Comparison of ENCODE assay signal across 12 cellular contexts in genomic region chr2:241775223-241776177, GRCh38. TPM values are rescaled to one million over a fixed set of nuclear protein-coding genes. Genes with fewer than 3 reads are reported as not detected.
DNase-seq lines count a peak whose midpoint lies in the region; ATAC-seq and TF ChIP-seq lines count a peak whose summit lies in the region.
"Had no signal": no experiment of that assay in that cellular context is flagged by ENCODE, and none has a peak within 500 bp of the region (broad histone marks: within the 10 kb centered on the region; RNA-seq: fewer than 3 reads in every experiment).

No MANE protein-coding gene starts in this region.

- intact Hi-C loops in sigmoid colon (cut with DNase I), result no loop called here
- intact Hi-C loops in Calu3 (cut with micrococcal nuclease; ENCODE audit: unreplicated experiment), result no loop called here
- intact Hi-C loops in stomach (cut with DNase I; ENCODE audit: low total_unique reads), result no loop called here

- H3K9me3 ChIP-seq in HEK293 (ENCODE audit: control insufficient read depth, insufficient read depth, low read depth, low read length) (no peaks in the 10 kb centered on the region), endodermal cell (ENCODE audit: control insufficient read depth, low read length) (peaks cover 9% of the 10 kb centered on the region), sigmoid colon (no peaks in the 10 kb centered on the region), stomach (peaks cover 0 to 5% (median 0%) of the 10 kb centered on the region in 4 donors)
- H3K9me3 ChIP-seq: prostate gland had no signal

- H3K27me3 Mint-ChIP-seq in endodermal cell (ENCODE audit: insufficient read depth) (no peaks in the 10 kb centered on the region), Calu3 (ENCODE audit: unreplicated experiment) (no peaks in the 10 kb centered on the region)
- H3K27me3 Mint-ChIP-seq: type B pancreatic cell had no signal

- TF ChIP-seq POLR2A in sigmoid colon (IDR thresholded peaks at IDR 0.05) (no peak), stomach (IDR thresholded peaks at IDR 0.05) (no peak)

- H3K9ac ChIP-seq in endodermal cell (ENCODE audit: extremely low read depth, low read length, poor library complexity, severe bottlenecking), result no peak overlapping the region

- H3K4me1 ChIP-seq in HEK293 (ENCODE audit: control insufficient read depth, insufficient read depth, low read length), result no peaks in the 10 kb centered on the region
- peaks cover 5% of the 10 kb centered on the region for H3K4me1 ChIP-seq in endodermal cell (ENCODE audit: control insufficient read depth, insufficient read depth, low read length)
- H3K4me1 ChIP-seq in sigmoid colon, result peaks cover 0 to 10% (median 8%) of the 10 kb centered on the region in 4 donors
- H3K4me1 ChIP-seq in stomach, result peaks cover 4 to 36% (median 30%) of the 10 kb centered on the region in 4 donors

- no TSS peak for BruUV-seq in Calu3 (replicated peaks; lab: Mats Ljungman, UMichigan)

- POLR2A ChIA-PET in HEK293 (lab: Yijun Ruan, JAX), result interaction anchor here (0.7 kb wide), 1 partner anchor 14 kb away, joined by 3 read pairs; no protein-coding TSS in a partner anchor

- H3K36me3 ChIP-seq in HEK293 (ENCODE audit: control insufficient read depth in 2 of 2, insufficient read depth in 1 of 2, low read length in 2 of 2), result no peaks in the 10 kb centered on the region
- H3K36me3 ChIP-seq in endodermal cell (ENCODE audit: control insufficient read depth, insufficient read depth, low read length), result no peaks in the 10 kb centered on the region
- no peaks in the 10 kb centered on the region for H3K36me3 ChIP-seq in sigmoid colon
- H3K36me3 ChIP-seq in stomach, result no peaks in the 10 kb centered on the region
- H3K36me3 ChIP-seq: prostate gland had no signal

- TF ChIP-seq CTCF in HEK293 (tag by site-specific recombination; IDR thresholded peaks at IDR 0.05) (no peak), endodermal cell (conservative IDR thresholded peaks at IDR 0.05) (no peak), sigmoid colon (IDR thresholded peaks at IDR 0.05) (no peak), Calu3 (IDR thresholded peaks at IDR 0.05; ENCODE audit: unreplicated experiment) (no peak), stomach (IDR thresholded peaks at IDR 0.05) (no peak)

- DNase-seq in D341Med (ENCODE audit: low spot score) (peak; percentile 22), endodermal cell (peak; percentile 39), sigmoid colon (peak; percentile 57), Calu3 (no peak), stomach (no peak)
- DNase-seq: NCI-H1694 had no signal

- TF ChIP-seq EP300 in sigmoid colon (IDR thresholded peaks at IDR 0.05), result no peak
- no peak for TF ChIP-seq EP300 in stomach (IDR thresholded peaks at IDR 0.05)

- H3K4me1 Mint-ChIP-seq in endodermal cell (peaks cover 19% of the 10 kb centered on the region), Calu3 (ENCODE audit: low read depth, unreplicated experiment) (peaks cover 9% of the 10 kb centered on the region)

- H3K27ac Mint-ChIP-seq in endodermal cell (no peak overlapping the region), Calu3 (ENCODE audit: unreplicated experiment) (no peak overlapping the region)
- H3K27ac Mint-ChIP-seq: type B pancreatic cell had no signal

- no peak for ATAC-seq in GM18858 (IDR thresholded peaks at IDR 0.05; ENCODE audit: unreplicated experiment)
- ATAC-seq: left lobe of liver had no signal

- H3K4me3 Mint-ChIP-seq in endodermal cell (no peak overlapping the region), Calu3 (ENCODE audit: low read depth, unreplicated experiment) (no peak overlapping the region)
- H3K4me3 Mint-ChIP-seq: central memory CD8-positive, alpha-beta T cell; type B pancreatic cell had no signal

- CTCF ChIA-PET in HEK293 (lab: Yijun Ruan, JAX) (no interaction called here), Calu3 (lab: Charles Lee) (no interaction called here)

- 91 to 94% methylated on average over 18 to 34 of the region's 34 CpGs for WGBS in endodermal cell (ENCODE audit: insufficient coverage in 1 of 2, insufficient read length in 1 of 2), 2 experiments
- WGBS in sigmoid colon, 2 donors, result 16 to 74% methylated on average over 34 of the region's 34 CpGs
- WGBS in stomach, 5 donors, result 71 to 78% (median 74%) methylated on average over 29 to 34 of the region's 34 CpGs

- H3K36me3 Mint-ChIP-seq in endodermal cell (ENCODE audit: low read depth) (no peaks in the 10 kb centered on the region), Calu3 (ENCODE audit: insufficient read depth, unreplicated experiment) (peaks cover 12% of the 10 kb centered on the region)
- H3K36me3 Mint-ChIP-seq: type B pancreatic cell had no signal

- H3K27me3 ChIP-seq in endodermal cell (ENCODE audit: control insufficient read depth, insufficient read depth, low read length, poor library complexity, severe bottlenecking) (no peaks in the 10 kb centered on the region), sigmoid colon (peaks cover 5 to 69% (median 40%) of the 10 kb centered on the region in 3 donors), stomach (peaks cover 0 to 77% (median 33%) of the 10 kb centered on the region in 3 donors)

- no peak overlapping the region for H3K27ac ChIP-seq in HEK293 (ENCODE audit: extremely low read depth, low read depth, low read length)
- H3K27ac ChIP-seq in endodermal cell (ENCODE audit: low read depth, low read length), result no peak overlapping the region
- H3K27ac ChIP-seq in sigmoid colon, result no peak overlapping the region
- H3K27ac ChIP-seq in stomach, result no peak overlapping the region
- H3K27ac ChIP-seq: prostate gland had no signal

- no peak overlapping the region for H3K4me3 ChIP-seq in HEK293 (ENCODE audit: low read depth, low read length)
- no peak overlapping the region for H3K4me3 ChIP-seq in endodermal cell (ENCODE audit: low read length)
- no peak overlapping the region for H3K4me3 ChIP-seq in sigmoid colon
- no peak overlapping the region for H3K4me3 ChIP-seq in stomach
- H3K4me3 ChIP-seq: prostate gland had no signal

- H3K9me3 Mint-ChIP-seq in endodermal cell, result peaks cover 20% of the 10 kb centered on the region
- no peaks in the 10 kb centered on the region for H3K9me3 Mint-ChIP-seq in Calu3 (ENCODE audit: low read depth, unreplicated experiment)
- H3K9me3 Mint-ChIP-seq: central memory CD8-positive, alpha-beta T cell; type B pancreatic cell had no signal

TF ChIP-seq in HEK293, 187 proteins besides CTCF, POLR2A, EP300 and RAD21 (continues in another document):
- TF ChIP-seq ZNF16 (tag by site-specific recombination; IDR thresholded peaks at IDR 0.05; ENCODE audit: low read depth) (no peak), ZFHX2 (tag by site-specific recombination; conservative IDR thresholded peaks at IDR 0.05) (peak; percentile 82), ZNF529 (tag by site-specific recombination; IDR thresholded peaks at IDR 0.05; ENCODE audit: insufficient replicate concordance) (no peak), GLIS2 (tag by site-specific recombination; IDR thresholded peaks at IDR 0.05) (0 out of 2 replicates have a peak, but pooled peaks have one; percentile 13), ZNF76 (tag by site-specific recombination; IDR thresholded peaks at IDR 0.05; ENCODE audit: borderline replicate concordance, low read depth) (no peak), KLF10 (tag by site-specific recombination; IDR thresholded peaks at IDR 0.05) (no peak), ZNF629 (tag by site-specific recombination; IDR thresholded peaks at IDR 0.05) (no peak), ZEB2 (tag by site-specific recombination; IDR thresholded peaks at IDR 0.05) (no peak), ZNF24 (tag by site-specific recombination; IDR thresholded peaks at IDR 0.05) (no peak), ZNF600 (tag by site-specific recombination; IDR thresholded peaks at IDR 0.05) (no peak), ZNF175 (tag by site-specific recombination; IDR thresholded peaks at IDR 0.05) (no peak), ZNF621 (tag by site-specific recombination; IDR thresholded peaks at IDR 0.05) (no peak), EGR2 (tag by site-specific recombination; IDR thresholded peaks at IDR 0.05; ENCODE audit: low read depth) (peak; percentile 67; the same call in 1 of the 2 replicates), ZNF645 (tag by site-specific recombination; IDR thresholded peaks at IDR 0.05) (no peak), ZSCAN30 (tag by site-specific recombination; IDR thresholded peaks at IDR 0.05) (no peak), ZNF585B (tag by site-specific recombination; IDR thresholded peaks at IDR 0.05) (no peak), ZIC2 (tag by site-specific recombination; IDR thresholded peaks at IDR 0.05) (0 out of 2 replicates have a peak, but pooled peaks have one; percentile 10)

RNA-seq across cellular contexts. Expression of gene GAL3ST2, which starts 1.1 kb away (rescaled TPM):
- under 1 TPM; 0.57 to 0.91 TPM for total RNA-seq in endodermal cell
- polyA plus RNA-seq in endodermal cell (2013, experiment 1 of 2), result not detected
- not detected for polyA plus RNA-seq in endodermal cell (2013, experiment 2 of 2)
- total RNA-seq in sigmoid colon, result under 1 TPM in 2 of 4 donors, not detected in 2; 0.33 to 0.68 TPM
- 10 to 100 TPM in 1 of 3 donors, 1 to 10 TPM in 2; 3.0 to 13.6 (median 4.2) TPM for polyA plus RNA-seq in sigmoid colon
- total RNA-seq in Calu3 (2022), result 0.27 TPM in 1 of 2 replicates, not detected in the other
- total RNA-seq in stomach, result 100 to 1,000 TPM in 1 of 5 donors, not detected in 4; 311 TPM
- polyA plus RNA-seq in stomach, result not detected

RNA-seq across cellular contexts. Expression of gene NEU4, which starts 33.5 kb away (rescaled TPM):
- total RNA-seq in endodermal cell (1 to 10 TPM; 1.2 TPM), sigmoid colon (1 to 10 TPM in 1 of 4 donors, under 1 TPM in 2, not detected in 1; 0.36 to 3.6 (median 0.49) TPM), Calu3 (2022) (0.14 and 0.37 TPM in 2 replicates), stomach (100 to 1,000 TPM in 1 of 5 donors, not detected in 4; 415 TPM)
- 0.36 TPM for polyA plus RNA-seq in endodermal cell (2013, experiment 1 of 2)
- polyA plus RNA-seq in endodermal cell (2013, experiment 2 of 2), result 0.70 TPM
- polyA plus RNA-seq in sigmoid colon (10 to 100 TPM; 16.3 to 66.1 (median 39.1) TPM), stomach (under 1 TPM in 1 of 3 donors, not detected in 2; 0.08 TPM)

RNA-seq across cellular contexts. Expression of gene D2HGDH, which starts 41.1 kb away (rescaled TPM):
- total RNA-seq in endodermal cell (10 to 100 TPM; 25.1 to 34.8 TPM), sigmoid colon (10 to 100 TPM; 10.7 to 26.9 (median 13.3) TPM), Calu3 (2022) (51.1 and 53.3 TPM in 2 replicates), stomach (100 to 1,000 TPM in 1 of 5 donors, 10 to 100 TPM in 4; 17.3 to 369 (median 31.2) TPM)
- polyA plus RNA-seq in endodermal cell (2013, experiment 1 of 2), result 21.2 TPM
- polyA plus RNA-seq in endodermal cell (2013, experiment 2 of 2), result 19.8 TPM
- polyA plus RNA-seq in sigmoid colon (10 to 100 TPM in 1 of 3 donors, 1 to 10 TPM in 2; 6.0 to 36.9 (median 8.6) TPM), stomach (10 to 100 TPM; 19.1 to 35.4 (median 19.1) TPM)

Comparison
In these comparisons a context has a peak if more than half of its experiments do, and no peak if none do; other contexts are left out.
1. DNase-seq: peak in D341Med (single experiment), endodermal cell (single experiment) and sigmoid colon (single experiment); none in Calu3 (single experiment) and stomach (single experiment).